Comparison of ENCODE assay signal across 28 cellular contexts in genomic region chr10:46536781-46537180, GRCh38. TPM values are rescaled to one million over a fixed set of nuclear protein-coding genes. Genes with fewer than 3 reads are reported as not detected.
DNase-seq lines count a peak whose midpoint lies in the region; ATAC-seq and TF ChIP-seq lines count a peak whose summit lies in the region.
"Had no signal": no experiment of that assay in that cellular context is flagged by ENCODE, and none has a peak within 500 bp of the region (broad histone marks: within the 10 kb centered on the region; RNA-seq: fewer than 3 reads in every experiment).

No MANE protein-coding gene starts in this region.

- TF ChIP-seq CTCF in Peyer's patch (IDR thresholded peaks at IDR 0.05) (no peak), left lung (IDR thresholded peaks at IDR 0.05) (no peak), transverse colon (IDR thresholded peaks at IDR 0.05) (no peak)

- no peak overlapping the region for H3K27ac Mint-ChIP-seq in activated naive CD8-positive, alpha-beta T cell treated with anti-CD3 and anti-CD28 coated beads, Interleukin-2, amount 10 ng/mL, durations not matched to agents 7 days and 5 days
- no peak overlapping the region for H3K27ac Mint-ChIP-seq in activated naive CD8-positive, alpha-beta T cell treated with anti-CD3 and anti-CD28 coated beads for 36 hours
- H3K27ac Mint-ChIP-seq: activated CD8-positive, alpha-beta T cell treated with anti-CD3 and anti-CD28 coated beads for 36 hours; activated naive CD8-positive, alpha-beta T cell; CD4-positive, alpha-beta memory T cell; effector memory CD8-positive, alpha-beta T cell; immature natural killer cell; naive thymus-derived CD4-positive, alpha-beta T cell had no signal

- H3K27me3 ChIP-seq in Peyer's patch (no peaks in the 10 kb centered on the region), left lung (peaks cover 0 to 26% of the 10 kb centered on the region in 2 donors), transverse colon (peaks cover 6% of the 10 kb centered on the region), H7 (ENCODE audit: control insufficient read depth, insufficient read depth, low read length) (peaks cover 3% of the 10 kb centered on the region), mesendoderm (ENCODE audit: insufficient read depth, low read length, poor library complexity) (no peaks in the 10 kb centered on the region)
- H3K27me3 ChIP-seq: cardiac muscle cell, SJCRH30, testis had no signal

- peak; percentile 20 for DNase-seq in activated naive CD8-positive, alpha-beta T cell treated with anti-CD3 and anti-CD28 coated beads, Interleukin-2, amount 10 ng/mL, durations not matched to agents 7 days and 5 days
- no peak for DNase-seq in activated naive CD8-positive, alpha-beta T cell treated with anti-CD3 and anti-CD28 coated beads for 36 hours
- peak in 2 of 3 donors; percentile 40 to 43 for DNase-seq in Peyer's patch
- DNase-seq in left lung: peak; percentile 28 to 49
- peak; percentile 5 for DNase-seq in transverse colon
- no peak for DNase-seq in H7
- no peak for DNase-seq in mesendoderm
- DNase-seq: activated CD8-positive, alpha-beta T cell treated with anti-CD3 and anti-CD28 coated beads for 36 hours; AML-193; cortex of kidney; effector memory CD8-positive, alpha-beta T cell; erythroblast; immature natural killer cell; Kasumi-1; NCI-H1436; NCI-H2081 treated with DMSO at 0.1 percent for 48 hours; nucleus accumbens; SJCRH30; stimulated activated naive CD4-positive, alpha-beta T cell; SW 1271; testis; uterus had no signal

- no peak overlapping the region for H3K27ac ChIP-seq in Peyer's patch
- H3K27ac ChIP-seq in left lung: no peak overlapping the region
- no peak overlapping the region for H3K27ac ChIP-seq in transverse colon
- no peak overlapping the region for H3K27ac ChIP-seq in mesendoderm (ENCODE audit: low read depth, low read length)
- H3K27ac ChIP-seq: cardiac muscle cell, SJCRH30, testis, uterus had no signal

- H3K36me3 ChIP-seq in Peyer's patch (no peaks in the 10 kb centered on the region), left lung (no peaks in the 10 kb centered on the region), transverse colon (no peaks in the 10 kb centered on the region), H7 (replicated peaks; ENCODE audit: control insufficient read depth, insufficient read depth, low read length) (no peaks in the 10 kb centered on the region), mesendoderm (ENCODE audit: control insufficient read depth, insufficient read depth, low read length) (no peaks in the 10 kb centered on the region)
- H3K36me3 ChIP-seq: cardiac muscle cell, SJCRH30, uterus had no signal

- H3K4me1 ChIP-seq in Peyer's patch (peaks cover 0 to 17% (median 4%) of the 10 kb centered on the region in 4 donors), left lung (peaks cover 5 to 6% of the 10 kb centered on the region in 2 donors), transverse colon (peaks cover 18 to 33% (median 23%) of the 10 kb centered on the region in 4 donors), mesendoderm (ENCODE audit: control insufficient read depth, low read depth, low read length) (peaks cover 4% of the 10 kb centered on the region)
- H3K4me1 ChIP-seq: SJCRH30, uterus had no signal

- no peak for ATAC-seq in activated naive CD8-positive, alpha-beta T cell treated with anti-CD3 and anti-CD28 coated beads, Interleukin-2, amount 10 ng/mL, durations not matched to agents 7 days and 5 days (ENCODE audit: low read depth)
- ATAC-seq in left lung (no peak), GM18868 (IDR thresholded peaks at IDR 0.05; ENCODE audit: unreplicated experiment) (no peak)
- ATAC-seq: activated CD8-positive, alpha-beta T cell treated with anti-CD3 and anti-CD28 coated beads for 36 hours; effector memory CD8-positive, alpha-beta T cell; naive thymus-derived CD4-positive, alpha-beta T cell had no signal

- H3K4me3 ChIP-seq in Peyer's patch (no peak overlapping the region), left lung (no peak overlapping the region), transverse colon (no peak overlapping the region), H7 (ENCODE audit: insufficient read depth, low read depth, low read length) (no peak overlapping the region), mesendoderm (ENCODE audit: low read length) (no peak overlapping the region)
- H3K4me3 ChIP-seq: cardiac muscle cell, SJCRH30, testis, uterus had no signal

- no peaks in the 10 kb centered on the region for H3K9me3 ChIP-seq in Peyer's patch
- no peaks in the 10 kb centered on the region for H3K9me3 ChIP-seq in left lung
- H3K9me3 ChIP-seq in transverse colon: no peaks in the 10 kb centered on the region
- H3K9me3 ChIP-seq: SJCRH30, testis had no signal

- in situ Hi-C loops in transverse colon (cut with MboI; ENCODE audit: low pct_ligation_motif_present in 1 of 4, low pct_unique_long_range_greater_than_20kb in 1 of 4, low sequenced_read_pairs in 3 of 4): no loop called here

- no peak overlapping the region for H3K4me2 ChIP-seq in mesendoderm (ENCODE audit: low read length)

- no peak overlapping the region for H2BK15ac ChIP-seq in mesendoderm (replicated peaks; ENCODE audit: low read depth)

- no peak overlapping the region for H3K4ac ChIP-seq in mesendoderm (ENCODE audit: low read depth, low read length)

- H3K79me1 ChIP-seq in mesendoderm (ENCODE audit: low read length): no peaks in the 10 kb centered on the region

- no peak overlapping the region for H3K18ac ChIP-seq in mesendoderm (ENCODE audit: low read length)

- no peak overlapping the region for H2AK5ac ChIP-seq in mesendoderm (ENCODE audit: low read length)

- H3K4me1 Mint-ChIP-seq in activated naive CD8-positive, alpha-beta T cell treated with anti-CD3 and anti-CD28 coated beads, Interleukin-2, amount 10 ng/mL, durations not matched to agents 7 days and 5 days: peaks cover 2% of the 10 kb centered on the region
- peaks cover 4% of the 10 kb centered on the region for H3K4me1 Mint-ChIP-seq in activated naive CD8-positive, alpha-beta T cell treated with anti-CD3 and anti-CD28 coated beads for 36 hours

- no peak overlapping the region for H3K23ac ChIP-seq in mesendoderm (ENCODE audit: low read length)

- H3K56ac ChIP-seq in mesendoderm (ENCODE audit: low read length): no peak overlapping the region

- no peak overlapping the region for H2BK5ac ChIP-seq in mesendoderm (ENCODE audit: low read length)

- no peak overlapping the region for H3K4me3 Mint-ChIP-seq in activated naive CD8-positive, alpha-beta T cell treated with anti-CD3 and anti-CD28 coated beads, Interleukin-2, amount 10 ng/mL, durations not matched to agents 7 days and 5 days
- no peak overlapping the region for H3K4me3 Mint-ChIP-seq in activated naive CD8-positive, alpha-beta T cell treated with anti-CD3 and anti-CD28 coated beads for 36 hours
- H3K4me3 Mint-ChIP-seq: activated CD8-positive, alpha-beta T cell treated with anti-CD3 and anti-CD28 coated beads for 36 hours; activated naive CD8-positive, alpha-beta T cell; CD4-positive, alpha-beta memory T cell; effector memory CD8-positive, alpha-beta T cell; immature natural killer cell; naive thymus-derived CD4-positive, alpha-beta T cell had no signal

- no peak overlapping the region for H4K5ac ChIP-seq in mesendoderm (ENCODE audit: low read length)

- no peaks in the 10 kb centered on the region for H3K36me3 Mint-ChIP-seq in activated naive CD8-positive, alpha-beta T cell treated with anti-CD3 and anti-CD28 coated beads, Interleukin-2, amount 10 ng/mL, durations not matched to agents 7 days and 5 days
- H3K36me3 Mint-ChIP-seq in activated naive CD8-positive, alpha-beta T cell treated with anti-CD3 and anti-CD28 coated beads for 36 hours: no peaks in the 10 kb centered on the region
- H3K36me3 Mint-ChIP-seq: CD4-positive, alpha-beta memory T cell; immature natural killer cell had no signal

- POLR2A ChIA-PET in activated naive CD8-positive, alpha-beta T cell treated with anti-CD3 and anti-CD28 coated beads, Interleukin-2, amount 10 ng/mL, durations not matched to agents 7 days and 5 days (lab: Charles Lee): no interaction called here

- H3K27me3 Mint-ChIP-seq in activated naive CD8-positive, alpha-beta T cell treated with anti-CD3 and anti-CD28 coated beads, Interleukin-2, amount 10 ng/mL, durations not matched to agents 7 days and 5 days: peaks cover 36% of the 10 kb centered on the region
- peaks cover 39% of the 10 kb centered on the region for H3K27me3 Mint-ChIP-seq in activated naive CD8-positive, alpha-beta T cell treated with anti-CD3 and anti-CD28 coated beads for 36 hours

- H3K79me2 ChIP-seq in mesendoderm (ENCODE audit: control insufficient read depth, insufficient read depth, low read length): no peaks in the 10 kb centered on the region

- TF ChIP-seq EP300 in transverse colon (IDR thresholded peaks at IDR 0.05; ENCODE audit: low read depth): no peak

- intact Hi-C loops in left lung (cut with DNase I) (no loop called here), transverse colon (cut with DNase I; ENCODE audit: low total_unique reads) (no loop called here)

- TF ChIP-seq POLR2A in Peyer's patch (IDR thresholded peaks at IDR 0.05): no peak
- TF ChIP-seq POLR2A in transverse colon (IDR thresholded peaks at IDR 0.05): no peak

- 87% methylated on average over 2 to 5 of the region's 5 CpGs for WGBS in transverse colon (ENCODE audit: low coverage in 1 of 2), 2 donors
- no CpG with 5 or more reads among the region's 5 CpGs for WGBS in mesendoderm (ENCODE audit: extremely low coverage, insufficient coverage, low lambda C conversion rate)

- no peak overlapping the region for H3K9ac ChIP-seq in mesendoderm (ENCODE audit: low read length)

- H2BK120ac ChIP-seq in mesendoderm (ENCODE audit: low read depth, low read length): no peak overlapping the region

- no peaks in the 10 kb centered on the region for H3K9me3 Mint-ChIP-seq in activated naive CD8-positive, alpha-beta T cell treated with anti-CD3 and anti-CD28 coated beads, Interleukin-2, amount 10 ng/mL, durations not matched to agents 7 days and 5 days
- no peaks in the 10 kb centered on the region for H3K9me3 Mint-ChIP-seq in activated naive CD8-positive, alpha-beta T cell treated with anti-CD3 and anti-CD28 coated beads for 36 hours
- H3K9me3 Mint-ChIP-seq: activated CD8-positive, alpha-beta T cell treated with anti-CD3 and anti-CD28 coated beads for 36 hours; effector memory CD8-positive, alpha-beta T cell; immature natural killer cell had no signal

- H4K8ac ChIP-seq in mesendoderm (ENCODE audit: low read depth, low read length): no peak overlapping the region

RNA-seq across cellular contexts. Expression of gene GPRIN2, which starts 19.7 kb away (rescaled TPM):
- total RNA-seq in activated naive CD8-positive, alpha-beta T cell treated with anti-CD3 and anti-CD28 coated beads, Interleukin-2, amount 10 ng/mL, durations not matched to agents 7 days and 5 days: not detected
- not detected for total RNA-seq in activated naive CD8-positive, alpha-beta T cell treated with anti-CD3 and anti-CD28 coated beads for 36 hours
- 10 to 100 TPM in 3 of 4 donors, 1 to 10 TPM in 1; 6.6 to 79.9 (median 54.7) TPM for total RNA-seq in Peyer's patch
- 10 to 100 TPM; 20.2 to 39.8 TPM for total RNA-seq in left lung
- 10 to 100 TPM; 31.3 to 97.3 (median 53.1) TPM for total RNA-seq in transverse colon
- 4.3 and 4.7 TPM in 2 replicates for total RNA-seq in H7 (2014; rRNA removed; shearing (Covaris generic))
- polyA plus RNA-seq in mesendoderm (2013, experiment 1 of 2): 3.0 TPM
- polyA plus RNA-seq in mesendoderm (2013, experiment 2 of 2): 3.0 TPM
- total RNA-seq: activated CD8-positive, alpha-beta T cell treated with anti-CD3 and anti-CD28 coated beads for 36 hours; CD4-positive, alpha-beta memory T cell; naive thymus-derived CD4-positive, alpha-beta T cell; pulmonary artery endothelial cell; SJCRH30 had no signal
- polyA plus RNA-seq: CD4-positive, alpha-beta memory T cell; immature natural killer cell; naive thymus-derived CD4-positive, alpha-beta T cell had no signal

RNA-seq across cellular contexts. Expression of gene SYT15, which starts 42.1 kb away (rescaled TPM):
- 1 to 10 TPM; 1.1 to 1.4 TPM for total RNA-seq in activated naive CD8-positive, alpha-beta T cell treated with anti-CD3 and anti-CD28 coated beads, Interleukin-2, amount 10 ng/mL, durations not matched to agents 7 days and 5 days
- total RNA-seq in activated naive CD8-positive, alpha-beta T cell treated with anti-CD3 and anti-CD28 coated beads for 36 hours: under 1 TPM; 0.50 to 0.58 TPM
- total RNA-seq in Peyer's patch (1 to 10 TPM in 1 of 4 donors, under 1 TPM in 3; 0.18 to 4.1 (median 0.46) TPM), left lung (10 to 100 TPM; 20.1 to 30.9 TPM), transverse colon (under 1 TPM; 0.32 to 0.80 (median 0.39) TPM)
- total RNA-seq in H7 (2014; rRNA removed; shearing (Covaris generic)): 0.04 TPM in 1 of 2 replicates, not detected in the other
- polyA plus RNA-seq in mesendoderm (2013, experiment 1 of 2): 0.48 TPM
- 0.88 TPM for polyA plus RNA-seq in mesendoderm (2013, experiment 2 of 2)
- total RNA-seq: SJCRH30 had no signal

Comparison
In these comparisons a context has a peak if more than half of its experiments do, and no peak if none do; other contexts are left out.
1. DNase-seq: peak in activated naive CD8-positive, alpha-beta T cell treated with anti-CD3 and anti-CD28 coated beads, Interleukin-2, amount 10 ng/mL, durations not matched to agents 7 days and 5 days (single experiment), Peyer's patch (2 of 3), left lung (2 of 2) and transverse colon (single experiment); none in activated naive CD8-positive, alpha-beta T cell treated with anti-CD3 and anti-CD28 coated beads for 36 hours (single experiment), H7 (single experiment) and mesendoderm (single experiment).
2. RNA of gene SYT15, which starts 42.1 kb away (total RNA-seq): 20.1 to 30.9 TPM in left lung; 1.1 to 1.4 TPM in activated naive CD8-positive, alpha-beta T cell treated with anti-CD3 and anti-CD28 coated beads, Interleukin-2, amount 10 ng/mL, durations not matched to agents 7 days and 5 days, 0.50 to 0.58 TPM in activated naive CD8-positive, alpha-beta T cell treated with anti-CD3 and anti-CD28 coated beads for 36 hours, 0.18 to 4.1 TPM in Peyer's patch, 0.32 to 0.80 TPM in transverse colon and 0.04 TPM in H7; every median in the first group is over 4 times any median in the second.